2 cellular contexts compared by ENCODE assay signal in genomic region chr15:67523337-67523736, GRCh38.
TF ChIP-seq lines count a peak whose summit lies in the region.

No MANE protein-coding gene starts in this region.

TF ChIP-seq in endothelial cell of umbilical vein, 7 proteins besides CTCF, POLR2A, EP300 and RAD21:
- TF ChIP-seq EZH2 (IDR thresholded peaks at IDR 0.05; ENCODE audit: borderline replicate concordance, low read depth, low read length, severe bottlenecking), result no peak
- no peak for TF ChIP-seq FOS (IDR thresholded peaks at IDR 0.05; ENCODE audit: borderline replicate concordance, insufficient read depth, low read length)
- no peak for TF ChIP-seq MAX (IDR thresholded peaks at IDR 0.05; ENCODE audit: insufficient read depth, insufficient read length)
- no peak for TF ChIP-seq GATA2 (IDR thresholded peaks at IDR 0.05; ENCODE audit: insufficient read depth, insufficient read length, low read depth, low read length)
- no peak for TF ChIP-seq POLR2AphosphoS5 (IDR thresholded peaks at IDR 0.05; ENCODE audit: insufficient read depth, low read depth, low read length)

TF ChIP-seq in GM12891, 5 proteins besides CTCF, POLR2A, EP300 and RAD21:
- TF ChIP-seq SPI1 (IDR thresholded peaks at IDR 0.05; ENCODE audit: low read depth, low read length) (no peak), POU2F2 (IDR thresholded peaks at IDR 0.05; ENCODE audit: low read depth, low read length) (no peak), POLR2AphosphoS5 (IDR thresholded peaks at IDR 0.05; ENCODE audit: low read depth, low read length) (no peak), TAF1 (IDR thresholded peaks at IDR 0.05; ENCODE audit: low read depth, low read length) (no peak), PAX5 (IDR thresholded peaks at IDR 0.05; ENCODE audit: insufficient read depth, low read length, severe bottlenecking) (no peak)
